26 cellular contexts compared by ENCODE assay signal in the genomic region with DNA sequence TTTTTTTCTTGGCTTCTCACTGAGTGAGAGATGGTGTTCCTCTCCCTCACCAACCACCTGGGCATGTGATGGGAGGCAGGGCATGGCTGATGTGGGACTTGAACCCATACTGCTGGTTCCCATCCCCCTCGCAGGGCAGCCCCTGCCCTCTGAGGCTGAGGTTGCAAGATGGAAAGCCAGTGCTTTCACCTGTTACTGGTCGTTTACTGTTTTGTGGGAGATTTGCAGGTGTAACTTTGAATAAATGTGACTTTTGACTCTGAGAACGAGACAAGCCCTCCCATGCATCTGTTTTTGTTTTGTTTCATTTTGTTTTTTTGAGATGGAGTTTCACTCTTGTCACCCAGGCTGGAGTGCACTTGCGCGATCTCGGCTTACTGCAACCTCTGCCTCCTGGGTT. TPM values are rescaled to one million over a fixed set of nuclear protein-coding genes. Genes with fewer than 3 reads are reported as not detected.
"Had no signal": no experiment of that assay in that cellular context is flagged by ENCODE, and none has a peak within 500 bp of the region (broad histone marks: within the 10 kb centered on the region; RNA-seq: fewer than 3 reads in every experiment).

No MANE protein-coding gene starts in this region.

- H3K36me3 ChIP-seq: breast epithelium had no signal

- H3K27ac Mint-ChIP-seq: activated CD4-positive, alpha-beta T cell treated with anti-CD3 and anti-CD28 coated beads for 36 hours; activated CD8-positive, alpha-beta memory T cell treated with anti-CD3 and anti-CD28 coated beads, Interleukin-2, amount 10 ng/mL, durations not matched to agents 7 days and 5 days; activated naive CD4-positive, alpha-beta T cell treated with anti-CD3 and anti-CD28 coated beads, Interleukin-2, amount 50 U/mL, for 24 hours; activated T-cell treated with anti-CD3 and anti-CD28 coated beads, Interleukin-2, amount 50 U/mL, for 24 hours; activated T-helper 1 cell treated with anti-CD3 and anti-CD28 coated beads, Interleukin-12 subunit alpha, Interleukin-12 subunit beta, Interleukin-2, Interleukin-4 antibody, amounts not matched to agents 30 ng/mL and 10 ng/mL and 1 ng/mL, durations not matched to agents 14 hours and 24 hours and 36 hours; T-cell had no signal

- FAIRE-seq: TTC549 had no signal

- H3K4me3 Mint-ChIP-seq: activated CD4-positive, alpha-beta T cell treated with anti-CD3 and anti-CD28 coated beads for 36 hours; activated CD8-positive, alpha-beta memory T cell treated with anti-CD3 and anti-CD28 coated beads, Interleukin-2, amount 10 ng/mL, durations not matched to agents 7 days and 5 days; activated naive CD4-positive, alpha-beta T cell treated with anti-CD3 and anti-CD28 coated beads, Interleukin-2, amount 50 U/mL, for 24 hours; activated T-cell treated with anti-CD3 and anti-CD28 coated beads, Interleukin-2, amount 50 U/mL, for 24 hours; activated T-helper 1 cell treated with anti-CD3 and anti-CD28 coated beads, Interleukin-12 subunit alpha, Interleukin-12 subunit beta, Interleukin-2, Interleukin-4 antibody, amounts not matched to agents 30 ng/mL and 10 ng/mL and 1 ng/mL, durations not matched to agents 14 hours and 24 hours and 36 hours had no signal

- H3K27ac ChIP-seq: KMS-11, PC-9, SK-N-MC, VCaP had no signal

- H2AFZ ChIP-seq: PC-9 had no signal

- ATAC-seq: activated CD4-positive, alpha-beta T cell treated with anti-CD3 and anti-CD28 coated beads for 36 hours; activated CD8-positive, alpha-beta memory T cell treated with anti-CD3 and anti-CD28 coated beads, Interleukin-2, amount 10 ng/mL, durations not matched to agents 7 days and 5 days; T-cell had no signal

- H3K4me3 ChIP-seq: breast epithelium, PC-9, SK-N-MC had no signal

- H3K27me3 ChIP-seq: breast epithelium had no signal

- H3K4me1 Mint-ChIP-seq: activated CD8-positive, alpha-beta memory T cell treated with anti-CD3 and anti-CD28 coated beads, Interleukin-2, amount 10 ng/mL, durations not matched to agents 7 days and 5 days had no signal

- H3K9me3 Mint-ChIP-seq: activated naive CD4-positive, alpha-beta T cell treated with anti-CD3 and anti-CD28 coated beads, Interleukin-2, amount 50 U/mL, for 24 hours; activated T-cell treated with anti-CD3 and anti-CD28 coated beads, Interleukin-2, amount 50 U/mL, for 24 hours; activated T-helper 1 cell treated with anti-CD3 and anti-CD28 coated beads, Interleukin-12 subunit alpha, Interleukin-12 subunit beta, Interleukin-2, Interleukin-4 antibody, amounts not matched to agents 30 ng/mL and 10 ng/mL and 1 ng/mL, durations not matched to agents 14 hours and 24 hours and 36 hours; T-cell had no signal

- DNase-seq: activated CD4-positive, alpha-beta T cell treated with anti-CD3 and anti-CD28 coated beads for 36 hours; activated CD4-positive, alpha-beta T cell treated with anti-CD3 and anti-CD28 coated beads, Interleukin-2, amount 50 U/mL, for 1 hour; activated CD8-positive, alpha-beta memory T cell treated with anti-CD3 and anti-CD28 coated beads, Interleukin-2, amount 10 ng/mL, durations not matched to agents 7 days and 5 days; activated effector memory CD4-positive, alpha-beta T cell treated with Interleukin-2 at 50 U/mL for 16 hours; activated naive CD4-positive, alpha-beta T cell; activated T-cell treated with anti-CD3 and anti-CD28 coated beads, Interleukin-2, amount 50 U/mL, for 24 hours; central memory CD4-positive, alpha-beta T cell; MV-4-11; NCI-H1092 treated with DMSO at 0.1 percent for 48 hours; NCI-H1417 treated with DMSO at 0.1 percent for 48 hours; NCI-H1694; NCI-H2029; NCI-H510A treated with DMSO at 0.1 percent for 48 hours; NCI-H69; PC-9; T-cell; T-helper 2 cell; T1000 had no signal

- H3K36me3 Mint-ChIP-seq: activated CD8-positive, alpha-beta memory T cell treated with anti-CD3 and anti-CD28 coated beads, Interleukin-2, amount 10 ng/mL, durations not matched to agents 7 days and 5 days; activated naive CD4-positive, alpha-beta T cell treated with anti-CD3 and anti-CD28 coated beads, Interleukin-2, amount 50 U/mL, for 24 hours; T-cell had no signal

- H3K4me2 ChIP-seq: KMS-11, PC-9 had no signal

- H3K27me3 Mint-ChIP-seq: activated CD4-positive, alpha-beta T cell treated with anti-CD3 and anti-CD28 coated beads for 36 hours; activated CD8-positive, alpha-beta memory T cell treated with anti-CD3 and anti-CD28 coated beads, Interleukin-2, amount 10 ng/mL, durations not matched to agents 7 days and 5 days; activated naive CD4-positive, alpha-beta T cell treated with anti-CD3 and anti-CD28 coated beads, Interleukin-2, amount 50 U/mL, for 24 hours; activated T-cell treated with anti-CD3 and anti-CD28 coated beads, Interleukin-2, amount 50 U/mL, for 24 hours; T-cell had no signal

- H3K9me3 ChIP-seq: breast epithelium had no signal

- H3K9ac ChIP-seq: KMS-11 had no signal

RNA-seq across cellular contexts. Expression of gene C1orf167, which starts 21.6 kb away (rescaled TPM):
- total RNA-seq: activated CD4-positive, alpha-beta T cell treated with anti-CD3 and anti-CD28 coated beads for 36 hours; activated CD8-positive, alpha-beta memory T cell treated with anti-CD3 and anti-CD28 coated beads, Interleukin-2, amount 10 ng/mL, durations not matched to agents 7 days and 5 days; activated T-helper 1 cell treated with anti-CD3 and anti-CD28 coated beads, Interleukin-12 subunit alpha, Interleukin-12 subunit beta, Interleukin-2, Interleukin-4 antibody, amounts not matched to agents 30 ng/mL and 10 ng/mL and 1 ng/mL, durations not matched to agents 14 hours and 24 hours and 36 hours; MCF 10A; PC-9; T-cell had no signal
